ENCODE assay signal across 1 cellular context in the genomic region with DNA sequence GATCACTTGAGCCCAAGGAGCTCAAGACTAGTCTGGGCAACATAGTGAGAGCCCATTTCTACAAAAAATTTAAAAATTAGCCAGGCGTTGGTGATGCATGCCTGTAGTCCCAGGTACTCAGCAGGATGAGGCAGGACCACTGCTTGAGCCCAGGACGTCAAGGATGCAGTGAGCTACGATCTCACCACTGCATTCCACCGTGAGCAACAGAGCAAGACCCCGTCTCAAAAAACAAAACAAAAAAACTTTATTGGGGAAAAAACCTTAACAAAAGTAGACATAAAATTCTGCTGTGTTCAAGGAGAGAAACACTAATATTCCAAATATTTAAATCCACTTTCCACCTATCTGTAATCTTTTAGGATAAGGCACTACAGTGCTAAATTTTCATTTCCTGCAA.
TF ChIP-seq lines count a peak whose summit lies in the region.

No MANE protein-coding gene starts in this region.

TF ChIP-seq in GM12878, 131 proteins besides CTCF, POLR2A, EP300 and RAD21:
- TF ChIP-seq ZNF217 (IDR thresholded peaks at IDR 0.05) (no peak), BCL11A (IDR thresholded peaks at IDR 0.05; ENCODE audit: low read depth, low read length) (no peak)
- TF ChIP-seq, protein P1, sequence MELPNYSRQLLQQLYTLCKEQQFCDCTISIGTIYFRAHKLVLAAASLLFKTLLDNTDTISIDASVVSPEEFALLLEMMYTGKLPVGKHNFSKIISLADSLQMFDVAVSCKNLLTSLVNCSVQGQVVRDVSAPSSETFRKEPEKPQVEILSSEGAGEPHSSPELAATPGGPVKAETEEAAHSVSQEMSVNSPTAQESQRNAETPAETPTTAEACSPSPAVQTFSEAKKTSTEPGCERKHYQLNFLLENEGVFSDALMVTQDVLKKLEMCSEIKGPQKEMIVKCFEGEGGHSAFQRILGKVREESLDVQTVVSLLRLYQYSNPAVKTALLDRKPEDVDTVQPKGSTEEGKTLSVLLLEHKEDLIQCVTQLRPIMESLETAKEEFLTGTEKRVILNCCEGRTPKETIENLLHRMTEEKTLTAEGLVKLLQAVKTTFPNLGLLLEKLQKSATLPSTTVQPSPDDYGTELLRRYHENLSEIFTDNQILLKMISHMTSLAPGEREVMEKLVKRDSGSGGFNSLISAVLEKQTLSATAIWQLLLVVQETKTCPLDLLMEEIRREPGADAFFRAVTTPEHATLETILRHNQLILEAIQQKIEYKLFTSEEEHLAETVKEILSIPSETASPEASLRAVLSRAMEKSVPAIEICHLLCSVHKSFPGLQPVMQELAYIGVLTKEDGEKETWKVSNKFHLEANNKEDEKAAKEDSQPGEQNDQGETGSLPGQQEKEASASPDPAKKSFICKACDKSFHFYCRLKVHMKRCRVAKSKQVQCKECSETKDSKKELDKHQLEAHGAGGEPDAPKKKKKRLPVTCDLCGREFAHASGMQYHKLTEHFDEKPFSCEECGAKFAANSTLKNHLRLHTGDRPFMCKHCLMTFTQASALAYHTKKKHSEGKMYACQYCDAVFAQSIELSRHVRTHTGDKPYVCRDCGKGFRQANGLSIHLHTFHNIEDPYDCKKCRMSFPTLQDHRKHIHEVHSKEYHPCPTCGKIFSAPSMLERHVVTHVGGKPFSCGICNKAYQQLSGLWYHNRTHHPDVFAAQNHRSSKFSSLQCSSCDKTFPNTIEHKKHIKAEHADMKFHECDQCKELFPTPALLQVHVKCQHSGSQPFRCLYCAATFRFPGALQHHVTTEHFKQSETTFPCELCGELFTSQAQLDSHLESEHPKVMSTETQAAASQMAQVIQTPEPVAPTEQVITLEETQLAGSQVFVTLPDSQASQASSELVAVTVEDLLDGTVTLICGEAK (IDR thresholded peaks at IDR 0.05; ENCODE audit: borderline replicate concordance), result peak; percentile 78
